16 cellular contexts compared by ENCODE assay signal in genomic region chr10:70864940-70865339, GRCh38. TPM values are rescaled to one million over a fixed set of nuclear protein-coding genes. Genes with fewer than 3 reads are reported as not detected.
DNase-seq lines count a peak whose midpoint lies in the region; ATAC-seq and TF ChIP-seq lines count a peak whose summit lies in the region.
"Had no signal": no experiment of that assay in that cellular context is flagged by ENCODE, and none has a peak within 500 bp of the region (broad histone marks: within the 10 kb centered on the region; RNA-seq: fewer than 3 reads in every experiment).

No MANE protein-coding gene starts in this region.

- no peak for ATAC-seq in activated T-cell treated with anti-CD3 and anti-CD28 coated beads, Interleukin-2, amount 50 U/mL, for 72 hours (replicated peaks in 1 of 2)
- ATAC-seq in HG03378 (IDR thresholded peaks at IDR 0.05; ENCODE audit: unreplicated experiment), result no peak

- peaks cover 7 to 19% of the 10 kb centered on the region in 2 donors for H3K36me3 Mint-ChIP-seq in activated T-cell treated with anti-CD3 and anti-CD28 coated beads, Interleukin-2, amount 50 U/mL, for 72 hours (ENCODE audit: insufficient read depth in 2 of 2)
- peaks cover 82% of the 10 kb centered on the region for H3K36me3 Mint-ChIP-seq in dendritic cell treated with granulocyte-macrophage colony-stimulating factor and Interleukin-4, amounts not matched to agents 40 ng/mL and 50 ng/mL, for 4 days (ENCODE audit: low read depth)
- peaks cover 35% of the 10 kb centered on the region for H3K36me3 Mint-ChIP-seq in osteocyte (ENCODE audit: unreplicated experiment)

- peak overlapping the region; percentile 71 for H3K27ac ChIP-seq in SK-N-MC

- no peaks in the 10 kb centered on the region for H3K9me3 Mint-ChIP-seq in activated T-cell treated with anti-CD3 and anti-CD28 coated beads, Interleukin-2, amount 50 U/mL, for 72 hours
- no peaks in the 10 kb centered on the region for H3K9me3 Mint-ChIP-seq in dendritic cell treated with granulocyte-macrophage colony-stimulating factor and Interleukin-4, amounts not matched to agents 40 ng/mL and 50 ng/mL, for 4 days
- no peaks in the 10 kb centered on the region for H3K9me3 Mint-ChIP-seq in osteocyte (ENCODE audit: unreplicated experiment)

- H3K4me3 ChIP-seq in SK-N-MC, result no peak overlapping the region
- H3K4me3 ChIP-seq: MG63 had no signal

- H3K27ac Mint-ChIP-seq in activated T-cell treated with anti-CD3 and anti-CD28 coated beads, Interleukin-2, amount 50 U/mL, for 72 hours, result peak overlapping the region; percentile 77
- peak overlapping the region; percentile 80 for H3K27ac Mint-ChIP-seq in dendritic cell treated with granulocyte-macrophage colony-stimulating factor and Interleukin-4, amounts not matched to agents 40 ng/mL and 50 ng/mL, for 4 days
- H3K27ac Mint-ChIP-seq in osteocyte (ENCODE audit: unreplicated experiment), result peak overlapping the region; percentile 68

- peak overlapping the region in 1 of 2 donors; percentile 55 for H3K4me3 Mint-ChIP-seq in activated T-cell treated with anti-CD3 and anti-CD28 coated beads, Interleukin-2, amount 50 U/mL, for 72 hours
- H3K4me3 Mint-ChIP-seq in dendritic cell treated with granulocyte-macrophage colony-stimulating factor and Interleukin-4, amounts not matched to agents 40 ng/mL and 50 ng/mL, for 4 days, result no peak overlapping the region
- H3K4me3 Mint-ChIP-seq in osteocyte (ENCODE audit: unreplicated experiment), result no peak overlapping the region

- H3K36me3 ChIP-seq in SK-N-MC (ENCODE audit: insufficient read depth, low read length), result no peaks in the 10 kb centered on the region; the same call in 1 of the 2 replicates

- TF ChIP-seq CTCF in osteocyte (IDR thresholded peaks at IDR 0.05), result no peak

- no peaks in the 10 kb centered on the region for H3K27me3 Mint-ChIP-seq in activated T-cell treated with anti-CD3 and anti-CD28 coated beads, Interleukin-2, amount 50 U/mL, for 72 hours (ENCODE audit: low read depth)
- H3K27me3 Mint-ChIP-seq in dendritic cell treated with granulocyte-macrophage colony-stimulating factor and Interleukin-4, amounts not matched to agents 40 ng/mL and 50 ng/mL, for 4 days, result no peaks in the 10 kb centered on the region
- H3K27me3 Mint-ChIP-seq in osteocyte (ENCODE audit: unreplicated experiment), result no peaks in the 10 kb centered on the region

- H3K9me3 ChIP-seq in SK-N-MC (ENCODE audit: low read depth, low read length), result no peaks in the 10 kb centered on the region
- H3K9me3 ChIP-seq: MG63 had no signal

- intact Hi-C loops in dendritic cell treated with granulocyte-macrophage colony-stimulating factor and Interleukin-4, amounts not matched to agents 40 ng/mL and 50 ng/mL, for 4 days (cut with micrococcal nuclease), result no loop called here

- H3K9ac ChIP-seq in SK-N-MC (ENCODE audit: insufficient read length), result peak overlapping the region; percentile 37

- H3K4me1 Mint-ChIP-seq in activated T-cell treated with anti-CD3 and anti-CD28 coated beads, Interleukin-2, amount 50 U/mL, for 72 hours (ENCODE audit: low read depth), result peaks cover 34% of the 10 kb centered on the region
- H3K4me1 Mint-ChIP-seq in dendritic cell treated with granulocyte-macrophage colony-stimulating factor and Interleukin-4, amounts not matched to agents 40 ng/mL and 50 ng/mL, for 4 days (ENCODE audit: low read depth), result peaks cover 30% of the 10 kb centered on the region
- H3K4me1 Mint-ChIP-seq in osteocyte (ENCODE audit: unreplicated experiment), result peaks cover 23% of the 10 kb centered on the region

- no peak for DNase-seq in activated T-cell treated with anti-CD3 and anti-CD28 coated beads, Interleukin-2, amount 50 U/mL, for 72 hours
- no peak for DNase-seq in activated T-cell treated with anti-CD3 and anti-CD28 coated beads, Interleukin-2, amount 50 U/mL, for 48 hours
- DNase-seq in SK-N-MC (ENCODE audit: low read depth, low spot score) (no peak), osteocyte (ENCODE audit: extremely low spot score, unreplicated experiment) (no peak), NCI-H1092 (lab: John Stamatoyannopoulos, UW) (no peak), GOT3 (lab: John Stamatoyannopoulos, UW) (no peak)
- DNase-seq: C1 segment of cervical spinal cord, DMS79 treated with DMSO at 0.1 percent for 48 hours, MG63, NCI-H1105, NCI-H1694 treated with DMSO at 0.1 percent for 48 hours, NCI-H2107, NCI-H2227 treated with DMSO at 0.1 percent for 48 hours, NCI-H524 had no signal

RNA-seq across cellular contexts. Expression of gene PCBD1, which starts 23.4 kb away (rescaled TPM):
- 10 to 100 TPM; 40.3 to 49.1 TPM for total RNA-seq in activated T-cell treated with anti-CD3 and anti-CD28 coated beads, Interleukin-2, amount 50 U/mL, for 72 hours
- total RNA-seq in osteocyte, result 36.6 and 40.9 TPM in 2 replicates

RNA-seq across cellular contexts. Expression of gene SGPL1, which starts 49.2 kb away (rescaled TPM):
- 10 to 100 TPM; 61.3 to 77.6 TPM for total RNA-seq in activated T-cell treated with anti-CD3 and anti-CD28 coated beads, Interleukin-2, amount 50 U/mL, for 72 hours
- total RNA-seq in osteocyte, result 58.1 and 60.3 TPM in 2 replicates
